20 cellular contexts compared by ENCODE assay signal in genomic region chr6:2949536-2950083, GRCh38. TPM values are rescaled to one million over a fixed set of nuclear protein-coding genes. Genes with fewer than 3 reads are reported as not detected.
DNase-seq lines count a peak whose midpoint lies in the region; ATAC-seq and TF ChIP-seq lines count a peak whose summit lies in the region.
"Had no signal": no experiment of that assay in that cellular context is flagged by ENCODE, and none has a peak within 500 bp of the region (broad histone marks: within the 10 kb centered on the region; RNA-seq: fewer than 3 reads in every experiment).

No MANE protein-coding gene starts in this region.

- H3K4me2 ChIP-seq in mesendoderm (ENCODE audit: low read length), result no peak overlapping the region

- H3K18ac ChIP-seq in mesendoderm (ENCODE audit: low read length), result no peak overlapping the region

- no peak overlapping the region for H3K23ac ChIP-seq in mesendoderm (ENCODE audit: low read length)

- H3K9ac ChIP-seq in mesendoderm (ENCODE audit: low read length), result no peak overlapping the region
- H3K9ac ChIP-seq: GM23248 had no signal

- H3K4me1 ChIP-seq in heart left ventricle (peaks cover 0 to 42% (median 13%) of the 10 kb centered on the region in 12 donors), mesendoderm (ENCODE audit: control insufficient read depth, low read depth, low read length) (peaks cover 2% of the 10 kb centered on the region)

- H2BK15ac ChIP-seq in mesendoderm (replicated peaks; ENCODE audit: low read depth), result no peak overlapping the region

- H3K79me1 ChIP-seq in mesendoderm (ENCODE audit: low read length), result no peaks in the 10 kb centered on the region

- intact Hi-C loops in Right ventricle myocardium inferior (cut with DNase I), result no loop called here
- intact Hi-C loops in cardiac septum (cut with DNase I), result no loop called here
- intact Hi-C loops in heart left ventricle (cut with DNase I), result loop anchor here in 2 of 10 donors (5.0 kb wide), 1 partner anchor 38 kb away; no protein-coding TSS in a partner anchor

- H3K36me3 ChIP-seq in heart left ventricle, result peaks cover 0 to 65% (median 47%) of the 10 kb centered on the region in 9 donors
- H3K36me3 ChIP-seq in mesendoderm (ENCODE audit: control insufficient read depth, insufficient read depth, low read length), result peaks cover 1% of the 10 kb centered on the region

- peak overlapping the region; percentile 19 to 77 (median 58) for H3K27ac ChIP-seq in heart left ventricle
- no peak overlapping the region for H3K27ac ChIP-seq in mesendoderm (ENCODE audit: low read depth, low read length)
- H3K27ac ChIP-seq: C4-2B, GM23248, Peyer's patch had no signal

- no peaks in the 10 kb centered on the region for H3K27me3 ChIP-seq in heart left ventricle
- H3K27me3 ChIP-seq in mesendoderm (ENCODE audit: insufficient read depth, low read length, poor library complexity), result no peaks in the 10 kb centered on the region
- H3K27me3 ChIP-seq: Peyer's patch had no signal

- no peak overlapping the region for H2BK120ac ChIP-seq in mesendoderm (ENCODE audit: low read depth, low read length)

- 49 to 60% (median 54%) methylated on average over 6 of the region's 6 CpGs for WGBS in heart left ventricle, 4 donors
- no CpG with 5 or more reads among the region's 6 CpGs for WGBS in mesendoderm (ENCODE audit: extremely low coverage, insufficient coverage, low lambda C conversion rate)

- no peak for TF ChIP-seq POLR2A in heart left ventricle (IDR thresholded peaks at IDR 0.05)

- no peak for TF ChIP-seq CTCF in heart left ventricle (IDR thresholded peaks at IDR 0.05)

- H2AK5ac ChIP-seq in mesendoderm (ENCODE audit: low read length), result no peak overlapping the region

- H4K5ac ChIP-seq in mesendoderm (ENCODE audit: low read length), result no peak overlapping the region

- DNase-seq in Right ventricle myocardium inferior (ENCODE audit: missing footprints) (no peak), cardiac septum (ENCODE audit: low spot score) (no peak), heart left ventricle (no peak), mesendoderm (no peak), RKO (ENCODE audit: low spot score) (no peak), NCI-H2227 treated with DMSO at 0.1 percent for 48 hours (lab: John Stamatoyannopoulos, UW) (no peak), anterior cingulate cortex (lab: John Stamatoyannopoulos, UW) (no peak)
- DNase-seq: Calu3, DMS79, GM23248, NCI-H1417, NCI-H2029, NCI-H2171 treated with DMSO at 0.1 percent for 48 hours, NCI-H510A, NCI-H82 had no signal

- no peak overlapping the region for H3K4ac ChIP-seq in mesendoderm (ENCODE audit: low read depth, low read length)

- H3K56ac ChIP-seq in mesendoderm (ENCODE audit: low read length), result peak overlapping the region; percentile 57

- no peaks in the 10 kb centered on the region for H3K79me2 ChIP-seq in mesendoderm (ENCODE audit: control insufficient read depth, insufficient read depth, low read length)

- no peak overlapping the region for H4K8ac ChIP-seq in mesendoderm (ENCODE audit: low read depth, low read length)

- no peaks in the 10 kb centered on the region for H3K9me3 ChIP-seq in heart left ventricle
- H3K9me3 ChIP-seq: Peyer's patch had no signal

- no peak overlapping the region for H2BK5ac ChIP-seq in mesendoderm (ENCODE audit: low read length)

- H3K4me3 ChIP-seq in heart left ventricle, result no peak overlapping the region
- H3K4me3 ChIP-seq in mesendoderm (ENCODE audit: low read length), result no peak overlapping the region
- H3K4me3 ChIP-seq: GM12878, GM23248, Peyer's patch had no signal

- ATAC-seq in Right ventricle myocardium inferior (peak; percentile 21), heart left ventricle (peak; percentile 11 to 68 (median 22)), GM21528 (IDR thresholded peaks at IDR 0.05; ENCODE audit: low FRiP score, unreplicated experiment) (no peak)
- ATAC-seq: GM12878 had no signal

RNA-seq across cellular contexts. Expression of gene SERPINB6, which starts 21.8 kb away (rescaled TPM):
- total RNA-seq in Right ventricle myocardium inferior (275 TPM), cardiac septum (171 TPM), heart left ventricle (100 to 1,000 TPM; 168 to 246 (median 188) TPM)
- polyA plus RNA-seq in heart left ventricle, result 100 to 1,000 TPM; 146 to 157 TPM
- polyA plus RNA-seq in mesendoderm (2013, experiment 1 of 2), result 40.3 TPM
- polyA plus RNA-seq in mesendoderm (2013, experiment 2 of 2), result 41.2 TPM

RNA-seq across cellular contexts. Expression of gene SERPINB9, which starts 46.5 kb away (rescaled TPM):
- total RNA-seq in Right ventricle myocardium inferior (3.2 TPM), cardiac septum (5.3 TPM), heart left ventricle (10 to 100 TPM in 1 of 9 donors, 1 to 10 TPM in 8; 2.1 to 16.7 (median 5.4) TPM)
- 1 to 10 TPM; 2.1 to 2.7 TPM for polyA plus RNA-seq in heart left ventricle
- polyA plus RNA-seq in mesendoderm (2013, experiment 1 of 2), result 281 TPM
- 280 TPM for polyA plus RNA-seq in mesendoderm (2013, experiment 2 of 2)
- total RNA-seq: HT1080 had no signal

RNA-seq across cellular contexts. Expression of gene NQO2, which starts 50.1 kb away (rescaled TPM):
- total RNA-seq in Right ventricle myocardium inferior (57.5 TPM), cardiac septum (37.9 TPM), heart left ventricle (10 to 100 TPM; 37.0 to 76.0 (median 62.8) TPM)
- polyA plus RNA-seq in heart left ventricle, result 10 to 100 TPM; 40.8 to 85.4 TPM
- 103 TPM for polyA plus RNA-seq in mesendoderm (2013, experiment 1 of 2)
- polyA plus RNA-seq in mesendoderm (2013, experiment 2 of 2), result 109 TPM
